In the genomic region with DNA sequence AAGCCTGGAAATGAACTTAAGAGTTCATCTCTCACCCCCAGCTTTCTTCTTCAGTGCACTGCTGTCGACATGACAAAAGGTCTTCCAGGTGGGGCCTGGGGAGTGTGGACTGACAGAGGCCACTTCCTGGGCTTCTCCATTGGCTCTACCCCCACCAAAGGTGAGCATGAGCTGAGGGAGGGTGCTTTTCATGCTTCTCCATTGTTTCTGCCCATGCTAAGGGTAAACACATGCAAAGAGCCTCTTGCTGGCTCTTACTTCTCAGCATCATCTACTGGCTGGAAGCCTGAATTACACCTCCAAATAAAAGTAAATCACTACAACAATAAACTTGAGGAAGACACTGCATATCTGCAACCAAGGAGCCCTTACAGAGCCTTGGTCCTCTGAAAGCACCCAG, we compare ENCODE assay signal across 15 cellular contexts.
A peak's percentile ranks its signal among the peaks of the same experiment; 100 is the strongest.
DNase-seq lines count a peak whose midpoint lies in the region; ATAC-seq and TF ChIP-seq lines count a peak whose summit lies in the region.
"Had no signal": no experiment of that assay in that cellular context is flagged by ENCODE, and none has a peak within 500 bp of the region (broad histone marks: within the 10 kb centered on the region; RNA-seq: fewer than 3 reads in every experiment).

No MANE protein-coding gene starts in this region.

- H3K9me2 ChIP-seq in GM23338 (ENCODE audit: insufficient read depth) = 0 out of 2 replicates have a peak, but pooled peaks cover 4% of the 10 kb centered on the region
- no peaks in the 10 kb centered on the region for H3K9me2 ChIP-seq in PC-3 (replicated peaks; ENCODE audit: low read length)

- H3K4me3 Mint-ChIP-seq in GM23338 = no peak overlapping the region

- H3K79me2 ChIP-seq in GM23338 (replicated peaks; ENCODE audit: insufficient read depth) (no peaks in the 10 kb centered on the region), PC-3 (ENCODE audit: low read length) (no peaks in the 10 kb centered on the region)

- H4K20me1 ChIP-seq in GM23338 (replicated peaks; ENCODE audit: insufficient read depth) = no peaks in the 10 kb centered on the region
- H4K20me1 ChIP-seq in PC-3 (ENCODE audit: low read length) = no peaks in the 10 kb centered on the region

- H3K27ac Mint-ChIP-seq in GM23338 = 0 out of 2 replicates have a peak overlapping the region, but pooled peaks have one; percentile 7

- H3K4me2 ChIP-seq in GM23338 (no peak overlapping the region), PC-3 (ENCODE audit: low read length) (no peak overlapping the region)

- H3K9ac ChIP-seq in PC-3 (ENCODE audit: low read length) = no peak overlapping the region

- CTCF ChIA-PET in BJ (lab: Yijun Ruan, JAX) = no interaction called here
- CTCF ChIA-PET in PC-3 (lab: Charles Lee) = no interaction called here

- no TSS peak for BruUV-seq in PC-3 (replicated peaks; lab: Mats Ljungman, UMichigan)

- H3K36me3 ChIP-seq in BJ (ENCODE audit: control insufficient read depth, insufficient read depth, low read length) (no peaks in the 10 kb centered on the region), GM23338 (ENCODE audit: insufficient read depth) (no peaks in the 10 kb centered on the region), PC-3 (ENCODE audit: low read depth, low read length) (no peaks in the 10 kb centered on the region)
- H3K36me3 ChIP-seq: uterus had no signal

- no peaks in the 10 kb centered on the region for H3K9me3 ChIP-seq in PC-3 (ENCODE audit: low read length)

- ATAC-seq in GM23338 = peak; percentile 99
- ATAC-seq in PC-3 = no peak
- peak; percentile 44 for ATAC-seq in esophagus mucosa
- ATAC-seq in GM18907 (IDR thresholded peaks at IDR 0.05; ENCODE audit: unreplicated experiment) = no peak

- peaks cover 7% of the 10 kb centered on the region; the same call in 2 of the 3 replicates for H3K9me3 Mint-ChIP-seq in GM23338

- POLR2A ChIA-PET in BJ (lab: Charles Lee) (no interaction called here), PC-3 (lab: Charles Lee; ENCODE audit: unreplicated experiment) (no interaction called here)

- H3K27me3 Mint-ChIP-seq in GM23338 (ENCODE audit: insufficient read depth, low read depth, poor library complexity) = no peaks in the 10 kb centered on the region

- peaks cover 5% of the 10 kb centered on the region; the same call in 2 of the 3 replicates for H3K36me3 Mint-ChIP-seq in GM23338 (ENCODE audit: low read depth)

- H3K27me3 ChIP-seq in BJ (ENCODE audit: control insufficient read depth, insufficient read depth, low read length) (no peaks in the 10 kb centered on the region), GM23338 (ENCODE audit: insufficient read depth) (no peaks in the 10 kb centered on the region), PC-3 (ENCODE audit: low read length) (no peaks in the 10 kb centered on the region)
- H3K27me3 ChIP-seq: dorsolateral prefrontal cortex, uterus had no signal

- no peaks in the 10 kb centered on the region for H3F3A ChIP-seq in GM23338 (replicated peaks; ENCODE audit: low read depth)
- no peaks in the 10 kb centered on the region for H3F3A ChIP-seq in PC-3 (ENCODE audit: low read length, unreplicated experiment)

- no peaks in the 10 kb centered on the region for H3K4me1 ChIP-seq in GM23338 (ENCODE audit: insufficient read depth)
- no peaks in the 10 kb centered on the region for H3K4me1 ChIP-seq in PC-3 (ENCODE audit: insufficient read depth, low read length)
- H3K4me1 ChIP-seq: uterus had no signal

- H3K4me3 ChIP-seq in BJ (ENCODE audit: low read depth, low read length) = no peak overlapping the region
- H3K4me3 ChIP-seq in GM23338 = no peak overlapping the region
- H3K4me3 ChIP-seq in PC-3 (ENCODE audit: low read length) = no peak overlapping the region
- H3K4me3 ChIP-seq: dorsolateral prefrontal cortex, uterus had no signal

- no peak for DNase-seq in BJ (ENCODE audit: low read depth)
- DNase-seq in GM23338 (ENCODE audit: low spot score) = peak; percentile 75
- DNase-seq in PC-3 = peak; percentile 29
- no peak for DNase-seq in globus pallidus (ENCODE audit: low spot score)
- no peak for DNase-seq in NCI-H1048 (lab: John Stamatoyannopoulos, UW)
- DNase-seq in activated naive CD4-positive, alpha-beta T cell treated with anti-CD3 and anti-CD28 coated beads, Interleukin-2, amount 50 U/mL, for 16 hours = no peak
- DNase-seq: activated CD4-positive, alpha-beta T cell treated with anti-CD3 and anti-CD28 coated beads for 48 hours; activated T-cell treated with anti-CD3 and anti-CD28 coated beads, Interleukin-2, amount 50 U/mL, for 48 hours; dorsolateral prefrontal cortex; KG1; NCI-H2081 treated with DMSO at 0.1 percent for 48 hours; T-helper 1 cell; uterus had no signal

- intact Hi-C loops in PC-3 (cut with micrococcal nuclease) = no loop called here

- H3K27ac ChIP-seq in GM23338 (ENCODE audit: low read depth) (no peak overlapping the region), PC-3 (ENCODE audit: low read length) (no peak overlapping the region)
- H3K27ac ChIP-seq: dorsolateral prefrontal cortex, uterus had no signal

- H3K4me1 Mint-ChIP-seq in GM23338 = peaks cover 6% of the 10 kb centered on the region; the same call in 2 of the 3 replicates

- H2AFZ ChIP-seq in GM23338 (peak overlapping the region; percentile 91), PC-3 (ENCODE audit: low read length) (0 out of 2 replicates have a peak overlapping the region, but pooled peaks have one; percentile 38)

- peak; percentile 39 for TF ChIP-seq CTCF in BJ (IDR thresholded peaks at IDR 0.05; ENCODE audit: insufficient read depth, low read depth, low read length)
- peak; percentile 63 to 78 for TF ChIP-seq CTCF in GM23338 (conservative IDR thresholded peaks at IDR 0.05; ENCODE audit: low read depth in 2 of 2)
- TF ChIP-seq CTCF in PC-3 (conservative IDR thresholded peaks at IDR 0.05; ENCODE audit: low read depth, low read length) = peak; percentile 52; the same call in 1 of the 2 replicates

TF ChIP-seq in GM23338, 12 proteins besides CTCF, POLR2A, EP300 and RAD21 (continues in another document):
- no peak for TF ChIP-seq EZH2 (IDR thresholded peaks at IDR 0.05; ENCODE audit: low read depth, unreplicated experiment)
- TF ChIP-seq ZNF114 (CRISPR knock-in tag; IDR thresholded peaks at IDR 0.05) = no peak
- TF ChIP-seq ETS1 (IDR thresholded peaks at IDR 0.05) = no peak

Comparison
In these comparisons a context has a peak if more than half of its experiments do, and no peak if none do; other contexts are left out.
1. DNase-seq: peak in GM23338 (single experiment) and PC-3 (single experiment); none in BJ (single experiment), globus pallidus (single experiment), NCI-H1048 (single experiment) and activated naive CD4-positive, alpha-beta T cell treated with anti-CD3 and anti-CD28 coated beads, Interleukin-2, amount 50 U/mL, for 16 hours (single experiment).
2. ATAC-seq: peak in GM23338 (single experiment) and esophagus mucosa (single experiment); none in PC-3 (single experiment) and GM18907 (single experiment).
3. Peak in every context shown above with its lines, with median percentiles within 50 percentile points of each other: CTCF ChIP-seq.